ENCODE assay signal across 8 cellular contexts in genomic region chr3:186570941-186571643, GRCh38. TPM values are rescaled to one million over a fixed set of nuclear protein-coding genes. Genes with fewer than 3 reads are reported as not detected.
DNase-seq lines count a peak whose midpoint lies in the region; TF ChIP-seq lines count a peak whose summit lies in the region.

No MANE protein-coding gene starts in this region.

- H2BK12ac ChIP-seq in trophoblast cell (ENCODE audit: low read length), result no peak overlapping the region

- H3K27ac ChIP-seq in RWPE1, result peak overlapping the region; percentile 70
- H3K27ac ChIP-seq in trophoblast cell (ENCODE audit: low read depth, low read length), result no peak overlapping the region

- H3K4ac ChIP-seq in trophoblast cell (ENCODE audit: low read depth, low read length), result peak overlapping the region; percentile 77

- H3K9me3 ChIP-seq in trophoblast cell (ENCODE audit: insufficient read depth, low read depth, low read length), result peaks cover 5% of the 10 kb centered on the region

- DNase-seq in GM06990 (ENCODE audit: extremely low read depth, insufficient read length), result no peak
- DNase-seq in RWPE1 (ENCODE audit: low spot score), result no peak
- DNase-seq in erythroblast (lab: John Stamatoyannopoulos, UW), result peak; percentile 32 to 68
- DNase-seq in trophoblast cell, result no peak
- no peak for DNase-seq in NCI-H524 treated with DMSO at 0.1 percent for 48 hours (lab: John Stamatoyannopoulos, UW)
- no peak for DNase-seq in NCI-H128 (lab: John Stamatoyannopoulos, UW; ENCODE audit: unreplicated experiment)
- DNase-seq in NCI-H1092 treated with DMSO at 0.1 percent for 48 hours (lab: John Stamatoyannopoulos, UW), result no peak
- no peak for DNase-seq in NCI-H1417 treated with DMSO at 0.1 percent for 48 hours (lab: John Stamatoyannopoulos, UW)

- H3K79me1 ChIP-seq in trophoblast cell (ENCODE audit: low read length), result peaks cover 7% of the 10 kb centered on the region

- peak overlapping the region; percentile 93 for H3K4me3 ChIP-seq in GM06990 (replicated peaks; ENCODE audit: low read depth, low read length)
- peak overlapping the region; percentile 99 for H3K4me3 ChIP-seq in trophoblast cell (ENCODE audit: low read depth, low read length)

- TF ChIP-seq CTCF in GM06990 (IDR thresholded peaks at IDR 0.05; ENCODE audit: insufficient read depth, low read length, poor library complexity, severe bottlenecking) (no peak), RWPE1 (conservative IDR thresholded peaks at IDR 0.05; ENCODE audit: low read depth) (no peak)

- H3K27me3 ChIP-seq in GM06990 (replicated peaks; ENCODE audit: control insufficient read depth, insufficient read depth, low read length) (no peaks in the 10 kb centered on the region), trophoblast cell (ENCODE audit: insufficient read depth, low read length) (no peaks in the 10 kb centered on the region)

- WGBS in trophoblast cell (ENCODE audit: extremely low coverage, insufficient coverage, insufficient read length), result no CpG with 5 or more reads among the region's 21 CpGs

- CTCF ChIA-PET in RWPE1 (lab: Yijun Ruan, JAX), result interaction anchor here (0.5 to 2.0 kb wide), 2 partner anchors 27 to 44 kb away, joined by 3 to 6 read pairs; no protein-coding TSS in a partner anchor

- POLR2A ChIA-PET in RWPE1 (lab: Yijun Ruan, JAX; ENCODE audit: low non-redundant PET), result interaction anchor here (1.1 kb wide), 1 partner anchor 212 kb away, joined by 3 read pairs; the partner anchor contains the start of gene EIF4A2

- H3K79me2 ChIP-seq in trophoblast cell (ENCODE audit: control insufficient read depth, insufficient read depth, low read length, poor library complexity), result peaks cover 11% of the 10 kb centered on the region

- H3K36me3 ChIP-seq in GM06990 (ENCODE audit: control insufficient read depth, insufficient read depth, low read length), result peaks cover 6% of the 10 kb centered on the region
- H3K36me3 ChIP-seq in trophoblast cell (ENCODE audit: control insufficient read depth in 1 of 2, insufficient read depth in 2 of 2, low read length in 2 of 2), result peaks cover 2 to 11% of the 10 kb centered on the region in 2 experiments

- no peak for TF ChIP-seq POLR2A in erythroblast (IDR thresholded peaks at IDR 0.05; ENCODE audit: low read length)

- peak overlapping the region; percentile 78 for H3K23ac ChIP-seq in trophoblast cell (ENCODE audit: low read length)

- H3K4me1 ChIP-seq in trophoblast cell (ENCODE audit: control insufficient read depth in 1 of 2, insufficient read depth in 2 of 2, low read length in 2 of 2), result peaks cover 3 to 9% of the 10 kb centered on the region in 2 experiments

- peak overlapping the region; percentile 69 for H3K14ac ChIP-seq in trophoblast cell (ENCODE audit: low read length)

- peak overlapping the region; percentile 98 for H3K9ac ChIP-seq in trophoblast cell (ENCODE audit: low read length)

- H2BK5ac ChIP-seq in trophoblast cell (ENCODE audit: low read depth, low read length, poor library complexity), result no peak overlapping the region

- peak overlapping the region; percentile 95 for H2AFZ ChIP-seq in trophoblast cell (ENCODE audit: insufficient read depth, low read length, poor library complexity)

- H3K4me2 ChIP-seq in trophoblast cell (ENCODE audit: low read length), result peak overlapping the region; percentile 100

- H4K91ac ChIP-seq in trophoblast cell (ENCODE audit: low read depth, low read length), result peak overlapping the region; percentile 84

- no peak overlapping the region for H3K18ac ChIP-seq in trophoblast cell (ENCODE audit: low read length)

- peak overlapping the region; percentile 65 for H2BK120ac ChIP-seq in trophoblast cell (ENCODE audit: insufficient read depth, low read length, poor library complexity)

- H4K12ac ChIP-seq in trophoblast cell (ENCODE audit: low read depth, low read length), result peak overlapping the region; percentile 76

- H4K8ac ChIP-seq in trophoblast cell (ENCODE audit: low read depth, low read length), result peak overlapping the region; percentile 97

- no peak overlapping the region for H2AK5ac ChIP-seq in trophoblast cell (ENCODE audit: low read length)

RNA-seq across cellular contexts. Expression of gene DNAJB11, which starts 0.6 kb away (rescaled TPM):
- 116 and 119 TPM in 2 replicates for polyA plus RNA-seq in trophoblast cell (2013)

RNA-seq across cellular contexts. Expression of gene TBCCD1, which starts 4.0 kb away (rescaled TPM):
- polyA plus RNA-seq in trophoblast cell (2013), result 7.3 and 7.6 TPM in 2 replicates

RNA-seq across cellular contexts. Expression of gene CRYGS, which starts 26.9 kb away (rescaled TPM):
- 0.55 and 0.56 TPM in 2 replicates for polyA plus RNA-seq in trophoblast cell (2013)

RNA-seq across cellular contexts. Expression of gene AHSG, which starts 41.8 kb away (rescaled TPM):
- not detected in 2 replicates for polyA plus RNA-seq in trophoblast cell (2013)

Comparison
In these comparisons a context has a peak if more than half of its experiments do, and no peak if none do; other contexts are left out.
1. DNase-seq: peak in erythroblast (2 of 2); none in GM06990 (single experiment), RWPE1 (single experiment), trophoblast cell (0 of 2), NCI-H524 treated with DMSO at 0.1 percent for 48 hours (single experiment), NCI-H128 (single experiment), NCI-H1092 treated with DMSO at 0.1 percent for 48 hours (single experiment) and NCI-H1417 treated with DMSO at 0.1 percent for 48 hours (single experiment).